8 cellular contexts compared by ENCODE assay signal in genomic region chr21:29078884-29079765, GRCh38. TPM values are rescaled to one million over a fixed set of nuclear protein-coding genes. Genes with fewer than 3 reads are reported as not detected.
DNase-seq lines count a peak whose midpoint lies in the region; ATAC-seq and TF ChIP-seq lines count a peak whose summit lies in the region.

No MANE protein-coding gene starts in this region.

- no peaks in the 10 kb centered on the region for H3K36me3 ChIP-seq in body of pancreas (replicated peaks in 1 of 2; ENCODE audit: insufficient read depth in 1 of 2, low read depth in 2 of 2)
- no peaks in the 10 kb centered on the region for H3K36me3 ChIP-seq in prostate gland

- peak; percentile 28 for ATAC-seq in GM18861 (IDR thresholded peaks at IDR 0.05; ENCODE audit: unreplicated experiment)
- ATAC-seq in HG02852 (IDR thresholded peaks at IDR 0.05; ENCODE audit: unreplicated experiment) = peak; percentile 47
- ATAC-seq in body of pancreas = no peak
- ATAC-seq in HG02763 (IDR thresholded peaks at IDR 0.05; ENCODE audit: unreplicated experiment) = no peak

- no peak for TF ChIP-seq CTCF in body of pancreas (IDR thresholded peaks at IDR 0.05)
- TF ChIP-seq CTCF in prostate gland (IDR thresholded peaks at IDR 0.05) = no peak

- intact Hi-C loops in body of pancreas (cut with DNase I) (no loop called here), prostate gland (cut with DNase I) (no loop called here)

- H3K27me3 ChIP-seq in body of pancreas (no peaks in the 10 kb centered on the region), prostate gland (replicated peaks; ENCODE audit: insufficient read depth) (no peaks in the 10 kb centered on the region)

- H3K27ac ChIP-seq in body of pancreas (peak overlapping the region in 3 of 4 donors; percentile 16 to 36 (median 30)), prostate gland (no peak overlapping the region)

- peaks cover 17% of the 10 kb centered on the region for H3K4me1 ChIP-seq in body of pancreas
- no peaks in the 10 kb centered on the region for H3K4me1 ChIP-seq in prostate gland (replicated peaks)

- 54 to 69% methylated on average over 8 of the region's 8 CpGs for WGBS in body of pancreas, 2 donors
- 69% methylated on average over 8 of the region's 8 CpGs for WGBS in prostate gland

- H3K9me3 ChIP-seq in body of pancreas = no peaks in the 10 kb centered on the region
- no peaks in the 10 kb centered on the region for H3K9me3 ChIP-seq in prostate gland

- TF ChIP-seq POLR2A in body of pancreas (IDR thresholded peaks at IDR 0.05) (no peak), prostate gland (IDR thresholded peaks at IDR 0.05) (no peak)

- H3K4me3 ChIP-seq in body of pancreas (no peak overlapping the region), prostate gland (no peak overlapping the region)

- DNase-seq in NOMO-1 treated with DMSO at 0.1 percent for 48 hours (lab: John Stamatoyannopoulos, UW; ENCODE audit: unreplicated experiment) = peak; percentile 81
- DNase-seq in body of pancreas = peak in 3 of 4 donors; percentile 19 to 64 (median 31)
- peak; percentile 21 for DNase-seq in stimulated activated naive CD4-positive, alpha-beta T cell treated with Interleukin-2 at 50 U/mL for 16 hours (lab: John Stamatoyannopoulos, UW)
- DNase-seq in prostate gland (ENCODE audit: low spot score) = no peak
- no peak for DNase-seq in NCI-H345 (lab: John Stamatoyannopoulos, UW)

RNA-seq across cellular contexts. Expression of gene CCT8, which starts 5.7 kb away (rescaled TPM):
- total RNA-seq in body of pancreas = 10 to 100 TPM; 46.1 to 73.4 TPM
- 100 to 1,000 TPM; 101 to 105 TPM for total RNA-seq in prostate gland

RNA-seq across cellular contexts. Expression of gene MAP3K7CL, which starts 51.3 kb away (rescaled TPM):
- 10 to 100 TPM in 1 of 2 donors, 1 to 10 TPM in 1; 5.2 to 12.5 TPM for total RNA-seq in body of pancreas
- 10 to 100 TPM in 1 of 2 donors, 1 to 10 TPM in 1; 8.7 to 13.2 TPM for total RNA-seq in prostate gland

RNA-seq across cellular contexts. Expression of gene USP16, which starts 54.7 kb away (rescaled TPM):
- 10 to 100 TPM; 17.5 to 24.1 TPM for total RNA-seq in body of pancreas
- total RNA-seq in prostate gland = 10 to 100 TPM; 27.1 to 35.6 TPM

RNA-seq across cellular contexts. Expression of gene RWDD2B, which starts 60.0 kb away (rescaled TPM):
- total RNA-seq in body of pancreas (10 to 100 TPM in 1 of 2 donors, 1 to 10 TPM in 1; 4.3 to 13.5 TPM), prostate gland (10 to 100 TPM; 13.0 to 13.1 TPM)

Comparison
In these comparisons a context has a peak if more than half of its experiments do, and no peak if none do; other contexts are left out.
1. ATAC-seq: peak in GM18861 (single experiment) and HG02852 (single experiment); none in body of pancreas (single experiment) and HG02763 (single experiment).
2. DNase-seq: peak in NOMO-1 treated with DMSO at 0.1 percent for 48 hours (single experiment), body of pancreas (3 of 4) and stimulated activated naive CD4-positive, alpha-beta T cell treated with Interleukin-2 at 50 U/mL for 16 hours (single experiment); none in prostate gland (single experiment) and NCI-H345 (single experiment).
3. H3K27ac ChIP-seq: peak in body of pancreas (3 of 4); none in prostate gland (0 of 2).